28 cellular contexts compared by ENCODE assay signal in the genomic region with DNA sequence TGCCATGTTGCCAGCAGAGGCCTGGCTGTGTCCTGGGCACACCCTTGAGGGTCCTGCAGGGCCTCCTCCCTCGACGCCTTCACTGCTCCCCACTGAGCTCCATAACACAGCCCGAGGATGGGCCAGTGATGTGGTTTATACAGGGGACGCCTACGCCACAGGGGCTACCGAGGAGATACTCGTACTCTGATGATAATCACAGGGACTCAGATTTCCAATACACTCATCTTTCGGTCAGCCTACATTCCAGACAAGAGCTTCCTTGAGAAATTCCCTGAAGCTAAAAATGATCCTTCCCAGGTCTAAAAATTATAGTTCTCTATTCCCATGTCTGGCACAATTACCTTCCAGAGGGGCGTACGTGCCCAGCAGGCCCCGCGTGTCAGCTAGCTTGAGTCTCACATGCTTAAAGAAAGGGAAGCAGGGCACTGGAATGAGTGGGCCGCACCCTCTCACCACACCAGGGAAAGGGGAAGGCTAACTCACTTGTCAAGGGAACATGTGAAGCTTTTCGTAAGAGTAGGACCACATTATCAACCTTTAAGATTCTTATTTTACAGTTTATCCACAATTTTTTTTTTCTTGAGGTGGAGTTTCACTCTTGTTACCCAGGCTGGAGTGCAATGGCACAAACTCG.
DNase-seq lines count a peak whose midpoint lies in the region; ATAC-seq, FAIRE-seq and TF ChIP-seq lines count a peak whose summit lies in the region.
"Had no signal": no experiment of that assay in that cellular context is flagged by ENCODE, and none has a peak within 500 bp of the region (broad histone marks: within the 10 kb centered on the region; RNA-seq: fewer than 3 reads in every experiment).

No MANE protein-coding gene starts in this region.

- no peak overlapping the region for H3K14ac ChIP-seq in H1 (ENCODE audit: insufficient read length)

- H3K4me2 ChIP-seq in H1 (ENCODE audit: insufficient read depth in 1 of 2, low read depth in 2 of 2, low read length in 2 of 2), result no peak overlapping the region; a peak in 1 of 4 replicates
- no peak overlapping the region for H3K4me2 ChIP-seq in osteoblast (ENCODE audit: insufficient read depth, low read length)

- H3K27me3 ChIP-seq in H1 (replicated peaks in 1 of 4; ENCODE audit: control insufficient read depth in 3 of 4, extremely low read depth in 1 of 4, insufficient read depth in 3 of 4, low read length in 3 of 4) (0 out of 7 replicates have a peak, but pooled peaks cover 0 to 2% (median 0%) of the 10 kb centered on the region in 4 experiments), osteoblast (ENCODE audit: insufficient read depth, low read length) (no peaks in the 10 kb centered on the region)
- H3K27me3 ChIP-seq in effector memory CD4-positive, alpha-beta T cell (replicated peaks; ENCODE audit: control insufficient read depth, insufficient read depth, low read length, poor library complexity, severe bottlenecking), result no peaks in the 10 kb centered on the region
- H3K27me3 ChIP-seq: foreskin keratinocyte, MG63, ovary, transverse colon had no signal

- H2AK5ac ChIP-seq in H1 (ENCODE audit: low read depth, low read length), result peak overlapping the region; percentile 17; the same call in 1 of the 2 replicates

- no peaks in the 10 kb centered on the region for H3K36me3 Mint-ChIP-seq in activated CD8-positive, alpha-beta T cell treated with anti-CD3 and anti-CD28 coated beads for 36 hours (ENCODE audit: low read depth)
- H3K36me3 Mint-ChIP-seq in activated naive CD4-positive, alpha-beta T cell treated with anti-CD3 and anti-CD28 coated beads, Interleukin-2, amount 50 U/mL, for 72 hours, result no peaks in the 10 kb centered on the region
- H3K36me3 Mint-ChIP-seq: naive thymus-derived CD8-positive, alpha-beta T cell had no signal

- TF ChIP-seq CTCF in H1 (IDR thresholded peaks at IDR 0.05; ENCODE audit: control extremely low read depth in 1 of 3, insufficient read depth in 1 of 3, low read depth in 1 of 3, low read length in 3 of 3) (no peak), osteoblast (IDR thresholded peaks at IDR 0.05; ENCODE audit: extremely low read depth, low read depth, low read length) (no peak)
- no peak for TF ChIP-seq CTCF in activated CD8-positive, alpha-beta T cell treated with anti-CD3 and anti-CD28 coated beads for 36 hours (IDR thresholded peaks at IDR 0.05)

- H3K27me3 Mint-ChIP-seq in activated CD8-positive, alpha-beta T cell treated with anti-CD3 and anti-CD28 coated beads for 36 hours, result no peaks in the 10 kb centered on the region

- H3K9me3 ChIP-seq in H1 (ENCODE audit: insufficient read depth in 2 of 2, low read depth in 1 of 2, low read length in 1 of 2), result peaks cover 0 to 6% of the 10 kb centered on the region in 2 experiments; a peak in 2 of 4 replicates
- peaks cover 3% of the 10 kb centered on the region for H3K9me3 ChIP-seq in osteoblast (ENCODE audit: low read depth, low read length)
- no peaks in the 10 kb centered on the region for H3K9me3 ChIP-seq in effector memory CD4-positive, alpha-beta T cell (ENCODE audit: control insufficient read depth, low read length)
- H3K9me3 ChIP-seq: ovary, transverse colon had no signal

- no peak overlapping the region for H2BK5ac ChIP-seq in H1 (ENCODE audit: low read depth, low read length)

- no peak for TF ChIP-seq POLR2A in H1 (IDR thresholded peaks at IDR 0.05; ENCODE audit: control extremely low read depth in 1 of 2, low read depth in 2 of 2, low read length in 2 of 2)

- H2BK12ac ChIP-seq in H1 (ENCODE audit: low read depth, low read length), result peak overlapping the region; percentile 78

- peak overlapping the region; percentile 68; the same call in 1 of the 2 replicates for H3K18ac ChIP-seq in H1 (ENCODE audit: extremely low read depth, low read length)

- H3K4me3 ChIP-seq in H1 (ENCODE audit: extremely low read depth in 1 of 4, insufficient read depth in 2 of 4, low read depth in 3 of 4, low read length in 4 of 4), result no peak overlapping the region
- no peak overlapping the region for H3K4me3 ChIP-seq in osteoblast (ENCODE audit: insufficient read depth, low read length)
- H3K4me3 ChIP-seq in effector memory CD4-positive, alpha-beta T cell (ENCODE audit: insufficient read depth, low read depth, low read length, poor library complexity, severe bottlenecking), result no peak overlapping the region
- H3K4me3 ChIP-seq: MG63, ovary, transverse colon had no signal

- POLR2A ChIA-PET in H1 (lab: Charles Lee; ENCODE audit: partially characterized antibody), result no interaction called here
- POLR2A ChIA-PET in activated CD8-positive, alpha-beta T cell treated with anti-CD3 and anti-CD28 coated beads for 36 hours (lab: Charles Lee), result no interaction called here

- H3K23me2 ChIP-seq in H1 (ENCODE audit: low read depth, low read length), result no peaks in the 10 kb centered on the region

- no peak overlapping the region for H2BK120ac ChIP-seq in H1 (replicated peaks; ENCODE audit: low read depth, low read length)

- DNase-seq in CMK (ENCODE audit: low read depth) (peak; percentile 38), OCI-M1 (lab: John Stamatoyannopoulos, UW) (peak; percentile 34), H1 (ENCODE audit: low read depth in 1 of 2, low spot score in 2 of 2) (no peak), osteoblast (ENCODE audit: insufficient read length, low spot score, missing footprints) (peak; percentile 66), iPS-NIHi11 (ENCODE audit: low spot score) (no peak)
- DNase-seq in activated CD8-positive, alpha-beta T cell treated with anti-CD3 and anti-CD28 coated beads for 36 hours, result no peak
- DNase-seq in activated naive CD4-positive, alpha-beta T cell treated with anti-CD3 and anti-CD28 coated beads, Interleukin-2, amount 50 U/mL, for 72 hours (ENCODE audit: low spot score in 2 of 2), result no peak
- no peak for DNase-seq in effector memory CD4-positive, alpha-beta T cell
- DNase-seq: activated CD4-positive, CD25-positive, alpha-beta regulatory T cell treated with anti-CD3 and anti-CD28 coated beads, Interleukin-2, amount 50 U/mL, for 72 hours; activated CD8-positive, alpha-beta T cell treated with anti-CD3 and anti-CD28 coated beads, Interleukin-2, amount 10 ng/mL, durations not matched to agents 7 days and 5 days; anterior cingulate cortex; cortex of kidney; DMS79; foreskin keratinocyte; left cardiac atrium; naive thymus-derived CD8-positive, alpha-beta T cell; NCI-H1436; NCI-H446; ovary; retina; stimulated activated CD4-positive, alpha-beta T cell treated with anti-CD3 and anti-CD28 coated beads, Interleukin-2, amount 100 ng/mL, for 24 hours; transverse colon had no signal

- intact Hi-C loops in activated CD8-positive, alpha-beta T cell treated with anti-CD3 and anti-CD28 coated beads for 36 hours (cut with micrococcal nuclease), result no loop called here

- H2BK15ac ChIP-seq in H1 (ENCODE audit: low read length), result no peak overlapping the region

- H4K5ac ChIP-seq in H1 (ENCODE audit: insufficient read length, low read depth, low read length), result no peak overlapping the region

- H4K8ac ChIP-seq in H1 (ENCODE audit: extremely low read depth, insufficient read depth, low read length), result no peak overlapping the region

- H2AFZ ChIP-seq in H1 (ENCODE audit: low read length) (no peak overlapping the region), osteoblast (ENCODE audit: low read length) (no peak overlapping the region)

- no peak for TF ChIP-seq EP300 in H1 (IDR thresholded peaks at IDR 0.05; ENCODE audit: borderline replicate concordance in 1 of 2, low read depth in 2 of 2, low read length in 2 of 2)

- H3K4me1 ChIP-seq in H1 (replicated peaks in 1 of 4; ENCODE audit: control insufficient read depth in 3 of 4, insufficient read depth in 4 of 4, low read length in 3 of 4) (peaks cover 7 to 18% (median 15%) of the 10 kb centered on the region in 4 experiments; a peak in 6 of 7 replicates), osteoblast (ENCODE audit: insufficient read depth, low read length) (peaks cover 45% of the 10 kb centered on the region)
- no peaks in the 10 kb centered on the region for H3K4me1 ChIP-seq in effector memory CD4-positive, alpha-beta T cell (ENCODE audit: control insufficient read depth, insufficient read depth, low read length, poor library complexity, severe bottlenecking)
- H3K4me1 ChIP-seq: transverse colon had no signal

- H3K9ac ChIP-seq in H1 (replicated peaks in 1 of 4; ENCODE audit: extremely low read depth in 1 of 4, low read depth in 3 of 4, low read length in 3 of 4), result no peak overlapping the region

- no peak overlapping the region for H4K91ac ChIP-seq in H1 (replicated peaks; ENCODE audit: insufficient read length, low read length)

- H3K56ac ChIP-seq in H1 (replicated peaks; ENCODE audit: insufficient read length, low read depth, low read length), result no peak overlapping the region

- no peaks in the 10 kb centered on the region for H3K79me1 ChIP-seq in H1 (ENCODE audit: low read depth, low read length)

- H3K4me3 Mint-ChIP-seq in activated CD8-positive, alpha-beta T cell treated with anti-CD3 and anti-CD28 coated beads for 36 hours, result no peak overlapping the region
- H3K4me3 Mint-ChIP-seq: activated CD8-positive, alpha-beta T cell treated with anti-CD3 and anti-CD28 coated beads, Interleukin-2, amount 10 ng/mL, durations not matched to agents 7 days and 5 days; activated naive CD4-positive, alpha-beta T cell treated with anti-CD3 and anti-CD28 coated beads, Interleukin-2, amount 50 U/mL, for 24 hours; naive thymus-derived CD8-positive, alpha-beta T cell had no signal

- peak overlapping the region; percentile 88; the same call in 1 of the 2 replicates for H2BK20ac ChIP-seq in H1 (ENCODE audit: low read length)

- H3K27ac ChIP-seq in H1 (ENCODE audit: low read depth, low read length) (no peak overlapping the region), osteoblast (ENCODE audit: low read depth, low read length) (peak overlapping the region; percentile 94)
- no peak overlapping the region for H3K27ac ChIP-seq in effector memory CD4-positive, alpha-beta T cell (ENCODE audit: insufficient read depth, low read length, poor library complexity, severe bottlenecking)
- H3K27ac ChIP-seq: foreskin keratinocyte, ovary, transverse colon had no signal

- TF ChIP-seq RAD21 in H1 (IDR thresholded peaks at IDR 0.05 in 1 of 2, conservative IDR thresholded peaks at IDR 0.05 in 1 of 2; ENCODE audit: low read depth in 2 of 2, low read length in 2 of 2), result no peak

- no peaks in the 10 kb centered on the region for H3K4me1 Mint-ChIP-seq in activated CD8-positive, alpha-beta T cell treated with anti-CD3 and anti-CD28 coated beads for 36 hours (ENCODE audit: low read depth)
- H3K4me1 Mint-ChIP-seq: activated naive CD4-positive, alpha-beta T cell treated with anti-CD3 and anti-CD28 coated beads, Interleukin-2, amount 50 U/mL, for 24 hours had no signal

- no peak overlapping the region for H3K4ac ChIP-seq in H1 (replicated peaks; ENCODE audit: insufficient read length, low read depth, low read length)

- H4K20me1 ChIP-seq in H1 (replicated peaks in 1 of 2; ENCODE audit: control insufficient read depth in 1 of 2, insufficient read depth in 2 of 2, low read length in 2 of 2), result no peaks in the 10 kb centered on the region
- H4K20me1 ChIP-seq in osteoblast (ENCODE audit: insufficient read depth, low read length), result no peaks in the 10 kb centered on the region

- H3K9me3 Mint-ChIP-seq in activated CD8-positive, alpha-beta T cell treated with anti-CD3 and anti-CD28 coated beads for 36 hours, result no peaks in the 10 kb centered on the region
- H3K9me3 Mint-ChIP-seq in activated naive CD4-positive, alpha-beta T cell treated with anti-CD3 and anti-CD28 coated beads, Interleukin-2, amount 50 U/mL, for 72 hours, result peaks cover 0 to 4% of the 10 kb centered on the region in 2 donors
- H3K9me3 Mint-ChIP-seq: activated T-helper 2 cell treated with anti-CD3 and anti-CD28 coated beads, Interferon-gamma antibody, Interleukin-2, Interleukin-4, amounts not matched to agents 10 μg/mL and 5 μg/mL and 100 μg/mL, durations not matched to agents 14 hours and 24 hours and 36 hours had no signal

- H3K36me3 ChIP-seq in H1 (ENCODE audit: control insufficient read depth in 2 of 4, insufficient read depth in 4 of 4, low read length in 3 of 4) (no peaks in the 10 kb centered on the region), osteoblast (ENCODE audit: insufficient read depth, low read length) (no peaks in the 10 kb centered on the region)
- no peaks in the 10 kb centered on the region for H3K36me3 ChIP-seq in effector memory CD4-positive, alpha-beta T cell (ENCODE audit: control insufficient read depth, insufficient read depth, low read length)
- H3K36me3 ChIP-seq: MG63, ovary, transverse colon had no signal

- WGBS in H1 (ENCODE audit: extremely low coverage in 1 of 2, insufficient coverage in 1 of 2, insufficient read length in 1 of 2, insufficient replicate concordance in 2 of 2, low coverage in 1 of 2, low lambda C conversion rate in 2 of 2, missing lambda C conversion rate in 1 of 2), 2 experiments, result 87% methylated on average over 15 of the region's 15 CpGs; no CpG with 5 or more reads in 1 of the 2 experiments

- CTCF ChIA-PET in H1 (lab: Charles Lee; ENCODE audit: partially characterized antibody), result interaction anchor here (0.6 to 1.9 kb wide), 3 partner anchors 13 to 494 kb away, joined by 3 to 8 read pairs (median 4); no protein-coding TSS in a partner anchor
- CTCF ChIA-PET in activated CD8-positive, alpha-beta T cell treated with anti-CD3 and anti-CD28 coated beads for 36 hours (lab: Charles Lee), result interaction anchor here (1.7 kb wide), 1 partner anchor 45 kb away, joined by 4 read pairs; no protein-coding TSS in a partner anchor

- H3K79me2 ChIP-seq in H1 (ENCODE audit: control insufficient read depth in 1 of 2, insufficient read depth in 2 of 2, low read length in 2 of 2), result no peaks in the 10 kb centered on the region; a peak in 1 of 4 replicates
- H3K79me2 ChIP-seq in osteoblast (ENCODE audit: insufficient read depth, low read length), result no peaks in the 10 kb centered on the region

- ATAC-seq in activated CD8-positive, alpha-beta T cell treated with anti-CD3 and anti-CD28 coated beads for 36 hours, result no peak
- ATAC-seq in activated naive CD4-positive, alpha-beta T cell treated with anti-CD3 and anti-CD28 coated beads, Interleukin-2, amount 50 U/mL, for 72 hours, result no peak
- ATAC-seq: activated CD8-positive, alpha-beta T cell treated with anti-CD3 and anti-CD28 coated beads, Interleukin-2, amount 10 ng/mL, durations not matched to agents 7 days and 5 days; esophagus mucosa; foreskin keratinocyte; HCT116; naive thymus-derived CD8-positive, alpha-beta T cell had no signal

- no peak for FAIRE-seq in H1 (lab: Jason Lieb, UNC)
- FAIRE-seq: GM18507 had no signal

- no peak overlapping the region for H3K27ac Mint-ChIP-seq in activated CD8-positive, alpha-beta T cell treated with anti-CD3 and anti-CD28 coated beads for 36 hours
- no peak overlapping the region for H3K27ac Mint-ChIP-seq in activated naive CD4-positive, alpha-beta T cell treated with anti-CD3 and anti-CD28 coated beads, Interleukin-2, amount 50 U/mL, for 72 hours
- H3K27ac Mint-ChIP-seq: activated CD8-positive, alpha-beta T cell treated with anti-CD3 and anti-CD28 coated beads, Interleukin-2, amount 10 ng/mL, durations not matched to agents 7 days and 5 days; activated naive CD4-positive, alpha-beta T cell treated with anti-CD3 and anti-CD28 coated beads, Interleukin-2, amount 50 U/mL, for 24 hours; activated T-helper 2 cell treated with anti-CD3 and anti-CD28 coated beads, Interferon-gamma antibody, Interleukin-2, Interleukin-4, amounts not matched to agents 10 μg/mL and 5 μg/mL and 100 μg/mL, durations not matched to agents 14 hours and 24 hours and 36 hours; naive thymus-derived CD8-positive, alpha-beta T cell had no signal

- H3K23ac ChIP-seq in H1 (ENCODE audit: insufficient read length), result no peak overlapping the region

Comparison
In these comparisons a context has a peak if more than half of its experiments do, and no peak if none do; other contexts are left out.
1. DNase-seq: peak in CMK (single experiment), OCI-M1 (single experiment) and osteoblast (single experiment); none in H1 (0 of 2), activated CD8-positive, alpha-beta T cell treated with anti-CD3 and anti-CD28 coated beads for 36 hours (single experiment), iPS-NIHi11 (single experiment), activated naive CD4-positive, alpha-beta T cell treated with anti-CD3 and anti-CD28 coated beads, Interleukin-2, amount 50 U/mL, for 72 hours (0 of 2) and effector memory CD4-positive, alpha-beta T cell (0 of 3).